Comparison of ENCODE assay signal across 8 cellular contexts in the genomic region with DNA sequence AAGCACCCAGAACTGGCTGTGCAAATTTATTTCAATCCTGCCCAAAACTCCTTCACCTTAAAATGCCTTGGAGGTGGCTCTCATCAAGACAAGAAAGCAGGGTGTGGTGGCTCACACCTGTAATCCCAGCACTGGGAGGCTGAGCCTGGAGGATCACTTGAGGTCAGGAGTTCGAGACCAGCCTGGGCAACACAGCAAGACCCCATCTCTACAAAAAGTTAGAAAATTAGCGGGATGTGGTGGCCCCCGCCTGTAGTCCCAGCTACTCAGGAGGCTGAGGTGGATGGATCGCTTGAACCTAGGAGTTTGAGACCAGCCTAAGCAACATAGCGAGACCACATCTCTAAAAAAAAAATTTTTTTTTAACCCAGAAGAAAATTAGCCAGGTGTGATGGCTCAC. TPM values are rescaled to one million over a fixed set of nuclear protein-coding genes. Genes with fewer than 3 reads are reported as not detected.
DNase-seq lines count a peak whose midpoint lies in the region; ATAC-seq and TF ChIP-seq lines count a peak whose summit lies in the region.

No MANE protein-coding gene starts in this region.

- TF ChIP-seq CTCF in suprapubic skin (IDR thresholded peaks at IDR 0.05) (no peak), transverse colon (IDR thresholded peaks at IDR 0.05) (no peak), ovary (IDR thresholded peaks at IDR 0.05) (no peak)

- H3K4me3 ChIP-seq in iPS-15b (ENCODE audit: low read depth, low read length): peak overlapping the region; percentile 48
- H3K4me3 ChIP-seq in suprapubic skin: peak overlapping the region; percentile 55
- H3K4me3 ChIP-seq in transverse colon: peak overlapping the region in 2 of 4 donors; percentile 38 to 63
- H3K4me3 ChIP-seq in ovary: no peak overlapping the region

- H3K27me3 ChIP-seq in iPS-15b (ENCODE audit: control insufficient read depth, insufficient read depth, low read length) (no peaks in the 10 kb centered on the region), suprapubic skin (peaks cover 24% of the 10 kb centered on the region), transverse colon (peaks cover 33% of the 10 kb centered on the region), ovary (no peaks in the 10 kb centered on the region)

- H3K27me3 Mint-ChIP-seq in activated naive CD4-positive, alpha-beta T cell treated with anti-CD3 and anti-CD28 coated beads, Interleukin-2, amount 50 U/mL, for 24 hours: peaks cover 36% of the 10 kb centered on the region
- H3K27me3 Mint-ChIP-seq in activated CD8-positive, alpha-beta T cell treated with anti-CD3 and anti-CD28 coated beads, Interleukin-2, amount 10 ng/mL, durations not matched to agents 7 days and 5 days (ENCODE audit: low read depth): peaks cover 24% of the 10 kb centered on the region

- ATAC-seq in activated CD8-positive, alpha-beta T cell treated with anti-CD3 and anti-CD28 coated beads, Interleukin-2, amount 10 ng/mL, durations not matched to agents 7 days and 5 days: no peak
- ATAC-seq in GM18502 (IDR thresholded peaks at IDR 0.05; ENCODE audit: poor library complexity, unreplicated experiment): no peak

- no peaks in the 10 kb centered on the region for H3K36me3 ChIP-seq in iPS-15b (ENCODE audit: control insufficient read depth, insufficient read depth, low read length)
- no peaks in the 10 kb centered on the region for H3K36me3 ChIP-seq in suprapubic skin
- H3K36me3 ChIP-seq in transverse colon: no peaks in the 10 kb centered on the region
- H3K36me3 ChIP-seq in ovary: no peaks in the 10 kb centered on the region

- H3K4me1 Mint-ChIP-seq in activated naive CD4-positive, alpha-beta T cell treated with anti-CD3 and anti-CD28 coated beads, Interleukin-2, amount 50 U/mL, for 24 hours: peaks cover 6% of the 10 kb centered on the region
- H3K4me1 Mint-ChIP-seq in activated CD8-positive, alpha-beta T cell treated with anti-CD3 and anti-CD28 coated beads, Interleukin-2, amount 10 ng/mL, durations not matched to agents 7 days and 5 days (ENCODE audit: low read depth): peaks cover 10% of the 10 kb centered on the region

- in situ Hi-C loops in transverse colon (cut with MboI; ENCODE audit: low pct_ligation_motif_present in 1 of 4, low pct_unique_long_range_greater_than_20kb in 1 of 4, low sequenced_read_pairs in 3 of 4): no loop called here

- no peak for TF ChIP-seq POLR2A in suprapubic skin (IDR thresholded peaks at IDR 0.05)
- no peak for TF ChIP-seq POLR2A in transverse colon (IDR thresholded peaks at IDR 0.05)
- no peak for TF ChIP-seq POLR2A in ovary (IDR thresholded peaks at IDR 0.05)

- H3K36me3 Mint-ChIP-seq in activated naive CD4-positive, alpha-beta T cell treated with anti-CD3 and anti-CD28 coated beads, Interleukin-2, amount 50 U/mL, for 24 hours: peaks cover 3% of the 10 kb centered on the region
- H3K36me3 Mint-ChIP-seq in activated CD8-positive, alpha-beta T cell treated with anti-CD3 and anti-CD28 coated beads, Interleukin-2, amount 10 ng/mL, durations not matched to agents 7 days and 5 days (ENCODE audit: low read depth): no peaks in the 10 kb centered on the region

- no peak for DNase-seq in activated naive CD4-positive, alpha-beta T cell (lab: John Stamatoyannopoulos, UW)
- no peak for DNase-seq in activated CD8-positive, alpha-beta T cell treated with anti-CD3 and anti-CD28 coated beads, Interleukin-2, amount 10 ng/mL, durations not matched to agents 7 days and 5 days
- DNase-seq in suprapubic skin (ENCODE audit: low spot score in 2 of 2) (no peak), transverse colon (no peak), ovary (no peak)

- peak overlapping the region; percentile 47 for H3K4me3 Mint-ChIP-seq in activated naive CD4-positive, alpha-beta T cell treated with anti-CD3 and anti-CD28 coated beads, Interleukin-2, amount 50 U/mL, for 24 hours
- H3K4me3 Mint-ChIP-seq in activated CD8-positive, alpha-beta T cell treated with anti-CD3 and anti-CD28 coated beads, Interleukin-2, amount 10 ng/mL, durations not matched to agents 7 days and 5 days: peak overlapping the region; percentile 62

- H3K9me3 ChIP-seq in iPS-15b (ENCODE audit: control insufficient read depth, insufficient read depth, low read length) (no peaks in the 10 kb centered on the region), suprapubic skin (no peaks in the 10 kb centered on the region), transverse colon (no peaks in the 10 kb centered on the region), ovary (no peaks in the 10 kb centered on the region)

- CTCF ChIA-PET in activated CD8-positive, alpha-beta T cell treated with anti-CD3 and anti-CD28 coated beads, Interleukin-2, amount 10 ng/mL, durations not matched to agents 7 days and 5 days (lab: Charles Lee): no interaction called here

- WGBS in suprapubic skin: 91% methylated on average over 5 of the region's 5 CpGs
- 86 to 89% methylated on average over 4 to 5 of the region's 5 CpGs for WGBS in transverse colon (ENCODE audit: low coverage in 1 of 2), 2 donors
- 83 to 85% (median 84%) methylated on average over 5 of the region's 5 CpGs for WGBS in ovary, 3 donors

- POLR2A ChIA-PET in activated CD8-positive, alpha-beta T cell treated with anti-CD3 and anti-CD28 coated beads, Interleukin-2, amount 10 ng/mL, durations not matched to agents 7 days and 5 days (lab: Charles Lee): no interaction called here

- peak overlapping the region; percentile 71 for H3K9ac ChIP-seq in iPS-15b (ENCODE audit: low read depth, low read length)

- TF ChIP-seq EP300 in suprapubic skin (IDR thresholded peaks at IDR 0.05) (no peak), transverse colon (IDR thresholded peaks at IDR 0.05; ENCODE audit: low read depth) (no peak), ovary (IDR thresholded peaks at IDR 0.05) (no peak)

- H3K4me1 ChIP-seq in iPS-15b (ENCODE audit: control insufficient read depth, insufficient read depth, low read length): no peaks in the 10 kb centered on the region
- H3K4me1 ChIP-seq in suprapubic skin: peaks cover 14% of the 10 kb centered on the region
- peaks cover 8 to 19% (median 10%) of the 10 kb centered on the region in 4 donors for H3K4me1 ChIP-seq in transverse colon
- peaks cover 2% of the 10 kb centered on the region for H3K4me1 ChIP-seq in ovary (ENCODE audit: insufficient read depth)

- H3K27ac Mint-ChIP-seq in activated naive CD4-positive, alpha-beta T cell treated with anti-CD3 and anti-CD28 coated beads, Interleukin-2, amount 50 U/mL, for 24 hours: no peak overlapping the region
- no peak overlapping the region for H3K27ac Mint-ChIP-seq in activated CD8-positive, alpha-beta T cell treated with anti-CD3 and anti-CD28 coated beads, Interleukin-2, amount 10 ng/mL, durations not matched to agents 7 days and 5 days

- H3K27ac ChIP-seq in suprapubic skin (no peak overlapping the region), transverse colon (no peak overlapping the region), ovary (no peak overlapping the region)

- peaks cover 9% of the 10 kb centered on the region for H3K9me3 Mint-ChIP-seq in activated naive CD4-positive, alpha-beta T cell treated with anti-CD3 and anti-CD28 coated beads, Interleukin-2, amount 50 U/mL, for 24 hours
- no peaks in the 10 kb centered on the region for H3K9me3 Mint-ChIP-seq in activated CD8-positive, alpha-beta T cell treated with anti-CD3 and anti-CD28 coated beads, Interleukin-2, amount 10 ng/mL, durations not matched to agents 7 days and 5 days (ENCODE audit: insufficient read depth)

- intact Hi-C loops in transverse colon (cut with DNase I; ENCODE audit: low total_unique reads): no loop called here
- intact Hi-C loops in ovary (cut with DNase I): loop anchor here in 1 of 4 donors (5.0 kb wide), 1 partner anchor 795 kb away; no protein-coding TSS in a partner anchor

RNA-seq across cellular contexts. Expression of a gene that starts 0.7 kb away (rescaled TPM):
- total RNA-seq in activated CD8-positive, alpha-beta T cell treated with anti-CD3 and anti-CD28 coated beads, Interleukin-2, amount 10 ng/mL, durations not matched to agents 7 days and 5 days: under 1 TPM in 1 of 2 experiments, not detected in 1; 0.18 TPM
- total RNA-seq in suprapubic skin (under 1 TPM in 1 of 4 donors, not detected in 3; 0.34 TPM), transverse colon (under 1 TPM in 1 of 4 donors, not detected in 3; 0.68 TPM), ovary (1 to 10 TPM in 2 of 7 donors, under 1 TPM in 5; 0.28 to 2.1 (median 0.43) TPM)
- polyA plus RNA-seq in ovary: under 1 TPM; 0.04 to 0.90 TPM
